In genomic region chr6:148328876-148329567, GRCh38 we compare ENCODE assay signal across 1 cellular context.
TF ChIP-seq lines count a peak whose summit lies in the region.

No MANE protein-coding gene starts in this region.

TF ChIP-seq in SK-N-SH, 30 proteins besides CTCF, POLR2A, EP300 and RAD21:
- TF ChIP-seq REST (IDR thresholded peaks at IDR 0.05; ENCODE audit: low read depth, low read length) (no peak), TCF12 (IDR thresholded peaks at IDR 0.05) (peak; percentile 10; the same call in 1 of the 2 replicates)
TF ChIP-seq in SK-N-SH: peak in this region for 1.
